Comparison of ENCODE assay signal across 2 cellular contexts in genomic region chr15:86919581-86919980, GRCh38.
TF ChIP-seq lines count a peak whose summit lies in the region.

No MANE protein-coding gene starts in this region.

TF ChIP-seq in GM23338, 12 proteins besides CTCF, POLR2A, EP300 and RAD21:
- no peak for TF ChIP-seq EZH2 (IDR thresholded peaks at IDR 0.05; ENCODE audit: low read depth, unreplicated experiment)
- TF ChIP-seq, protein P1, sequence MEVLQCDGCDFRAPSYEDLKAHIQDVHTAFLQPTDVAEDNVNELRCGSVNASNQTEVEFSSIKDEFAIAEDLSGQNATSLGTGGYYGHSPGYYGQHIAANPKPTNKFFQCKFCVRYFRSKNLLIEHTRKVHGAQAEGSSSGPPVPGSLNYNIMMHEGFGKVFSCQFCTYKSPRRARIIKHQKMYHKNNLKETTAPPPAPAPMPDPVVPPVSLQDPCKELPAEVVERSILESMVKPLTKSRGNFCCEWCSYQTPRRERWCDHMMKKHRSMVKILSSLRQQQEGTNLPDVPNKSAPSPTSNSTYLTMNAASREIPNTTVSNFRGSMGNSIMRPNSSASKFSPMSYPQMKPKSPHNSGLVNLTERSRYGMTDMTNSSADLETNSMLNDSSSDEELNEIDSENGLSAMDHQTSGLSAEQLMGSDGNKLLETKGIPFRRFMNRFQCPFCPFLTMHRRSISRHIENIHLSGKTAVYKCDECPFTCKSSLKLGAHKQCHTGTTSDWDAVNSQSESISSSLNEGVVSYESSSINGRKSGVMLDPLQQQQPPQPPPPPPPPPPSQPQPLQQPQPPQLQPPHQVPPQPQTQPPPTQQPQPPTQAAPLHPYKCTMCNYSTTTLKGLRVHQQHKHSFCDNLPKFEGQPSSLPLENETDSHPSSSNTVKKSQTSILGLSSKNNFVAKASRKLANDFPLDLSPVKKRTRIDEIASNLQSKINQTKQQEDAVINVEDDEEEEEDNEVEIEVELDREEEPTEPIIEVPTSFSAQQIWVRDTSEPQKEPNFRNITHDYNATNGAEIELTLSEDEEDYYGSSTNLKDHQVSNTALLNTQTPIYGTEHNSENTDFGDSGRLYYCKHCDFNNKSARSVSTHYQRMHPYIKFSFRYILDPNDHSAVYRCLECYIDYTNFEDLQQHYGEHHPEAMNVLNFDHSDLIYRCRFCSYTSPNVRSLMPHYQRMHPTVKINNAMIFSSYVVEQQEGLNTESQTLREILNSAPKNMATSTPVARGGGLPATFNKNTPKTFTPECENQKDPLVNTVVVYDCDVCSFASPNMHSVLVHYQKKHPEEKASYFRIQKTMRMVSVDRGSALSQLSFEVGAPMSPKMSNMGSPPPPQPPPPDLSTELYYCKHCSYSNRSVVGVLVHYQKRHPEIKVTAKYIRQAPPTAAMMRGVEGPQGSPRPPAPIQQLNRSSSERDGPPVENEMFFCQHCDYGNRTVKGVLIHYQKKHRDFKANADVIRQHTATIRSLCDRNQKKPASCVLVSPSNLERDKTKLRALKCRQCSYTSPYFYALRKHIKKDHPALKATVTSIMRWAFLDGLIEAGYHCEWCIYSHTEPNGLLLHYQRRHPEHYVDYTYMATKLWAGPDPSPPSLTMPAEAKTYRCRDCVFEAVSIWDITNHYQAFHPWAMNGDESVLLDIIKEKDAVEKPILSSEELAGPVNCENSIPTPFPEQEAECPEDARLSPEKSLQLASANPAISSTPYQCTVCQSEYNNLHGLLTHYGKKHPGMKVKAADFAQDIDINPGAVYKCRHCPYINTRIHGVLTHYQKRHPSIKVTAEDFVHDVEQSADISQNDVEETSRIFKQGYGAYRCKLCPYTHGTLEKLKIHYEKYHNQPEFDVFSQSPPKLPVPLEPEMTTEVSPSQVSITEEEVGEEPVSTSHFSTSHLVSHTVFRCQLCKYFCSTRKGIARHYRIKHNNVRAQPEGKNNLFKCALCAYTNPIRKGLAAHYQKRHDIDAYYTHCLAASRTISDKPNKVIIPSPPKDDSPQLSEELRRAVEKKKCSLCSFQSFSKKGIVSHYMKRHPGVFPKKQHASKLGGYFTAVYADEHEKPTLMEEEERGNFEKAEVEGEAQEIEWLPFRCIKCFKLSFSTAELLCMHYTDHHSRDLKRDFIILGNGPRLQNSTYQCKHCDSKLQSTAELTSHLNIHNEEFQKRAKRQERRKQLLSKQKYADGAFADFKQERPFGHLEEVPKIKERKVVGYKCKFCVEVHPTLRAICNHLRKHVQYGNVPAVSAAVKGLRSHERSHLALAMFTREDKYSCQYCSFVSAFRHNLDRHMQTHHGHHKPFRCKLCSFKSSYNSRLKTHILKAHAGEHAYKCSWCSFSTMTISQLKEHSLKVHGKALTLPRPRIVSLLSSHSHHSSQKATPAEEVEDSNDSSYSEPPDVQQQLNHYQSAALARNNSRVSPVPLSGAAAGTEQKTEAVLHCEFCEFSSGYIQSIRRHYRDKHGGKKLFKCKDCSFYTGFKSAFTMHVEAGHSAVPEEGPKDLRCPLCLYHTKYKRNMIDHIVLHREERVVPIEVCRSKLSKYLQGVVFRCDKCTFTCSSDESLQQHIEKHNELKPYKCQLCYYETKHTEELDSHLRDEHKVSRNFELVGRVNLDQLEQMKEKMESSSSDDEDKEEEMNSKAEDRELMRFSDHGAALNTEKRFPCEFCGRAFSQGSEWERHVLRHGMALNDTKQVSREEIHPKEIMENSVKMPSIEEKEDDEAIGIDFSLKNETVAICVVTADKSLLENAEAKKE (CRISPR knock-in tag; IDR thresholded peaks at IDR 0.05): no peak
- TF ChIP-seq JUNB (IDR thresholded peaks at IDR 0.05; ENCODE audit: unreplicated experiment): no peak

TF ChIP-seq in H1, 55 proteins besides CTCF, POLR2A, EP300 and RAD21 (continued from another document):
- TF ChIP-seq, protein P2, sequence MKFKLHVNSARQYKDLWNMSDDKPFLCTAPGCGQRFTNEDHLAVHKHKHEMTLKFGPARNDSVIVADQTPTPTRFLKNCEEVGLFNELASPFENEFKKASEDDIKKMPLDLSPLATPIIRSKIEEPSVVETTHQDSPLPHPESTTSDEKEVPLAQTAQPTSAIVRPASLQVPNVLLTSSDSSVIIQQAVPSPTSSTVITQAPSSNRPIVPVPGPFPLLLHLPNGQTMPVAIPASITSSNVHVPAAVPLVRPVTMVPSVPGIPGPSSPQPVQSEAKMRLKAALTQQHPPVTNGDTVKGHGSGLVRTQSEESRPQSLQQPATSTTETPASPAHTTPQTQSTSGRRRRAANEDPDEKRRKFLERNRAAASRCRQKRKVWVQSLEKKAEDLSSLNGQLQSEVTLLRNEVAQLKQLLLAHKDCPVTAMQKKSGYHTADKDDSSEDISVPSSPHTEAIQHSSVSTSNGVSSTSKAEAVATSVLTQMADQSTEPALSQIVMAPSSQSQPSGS (IDR thresholded peaks at IDR 0.05; ENCODE audit: low read length): no peak
- TF ChIP-seq JUN (IDR thresholded peaks at IDR 0.05; ENCODE audit: low read depth, low read length): no peak
- no peak for TF ChIP-seq KDM1A (IDR thresholded peaks at IDR 0.05; ENCODE audit: borderline replicate concordance, low read length)
- TF ChIP-seq CREB1 (IDR thresholded peaks at IDR 0.05): no peak
- no peak for TF ChIP-seq TAF7 (optimal IDR thresholded peaks at IDR 0.05; ENCODE audit: borderline replicate concordance, low read depth, low read length)
- TF ChIP-seq SUZ12 (IDR thresholded peaks at IDR 0.05; ENCODE audit: low read length): no peak
- TF ChIP-seq CHD1 (IDR thresholded peaks at IDR 0.05; ENCODE audit: low read depth, low read length): no peak
- TF ChIP-seq KDM5A (IDR thresholded peaks at IDR 0.05; ENCODE audit: low read length): no peak
- TF ChIP-seq CEBPB (IDR thresholded peaks at IDR 0.05; ENCODE audit: low read depth, low read length): no peak
- TF ChIP-seq CHD7 (IDR thresholded peaks at IDR 0.05; ENCODE audit: insufficient replicate concordance, low read length): no peak
- TF ChIP-seq HDAC6 (IDR thresholded peaks at IDR 0.05; ENCODE audit: low read depth, low read length): no peak
- no peak for TF ChIP-seq BRCA1 (IDR thresholded peaks at IDR 0.05; ENCODE audit: low read depth, low read length)
- no peak for TF ChIP-seq JUND (IDR thresholded peaks at IDR 0.05; ENCODE audit: low read length)
- no peak for TF ChIP-seq BACH1 (IDR thresholded peaks at IDR 0.05; ENCODE audit: low read length)
